ENCODE assay signal across 14 cellular contexts in genomic region chr7:48083114-48083830, GRCh38. TPM values are rescaled to one million over a fixed set of nuclear protein-coding genes. Genes with fewer than 3 reads are reported as not detected.
DNase-seq lines count a peak whose midpoint lies in the region; ATAC-seq and TF ChIP-seq lines count a peak whose summit lies in the region.
"Had no signal": no experiment of that assay in that cellular context is flagged by ENCODE, and none has a peak within 500 bp of the region (broad histone marks: within the 10 kb centered on the region; RNA-seq: fewer than 3 reads in every experiment).

No MANE protein-coding gene starts in this region.

- no peaks in the 10 kb centered on the region for H3K9me3 Mint-ChIP-seq in CD8-positive, alpha-beta memory T cell
- H3K9me3 Mint-ChIP-seq in glutamatergic neuron (ENCODE audit: unreplicated experiment): peaks cover 3% of the 10 kb centered on the region
- H3K9me3 Mint-ChIP-seq: activated T-cell treated with anti-CD3 and anti-CD28 coated beads, Interleukin-2, amount 50 U/mL, for 4 hours had no signal

- no peaks in the 10 kb centered on the region for H4K20me1 ChIP-seq in mammary epithelial cell (ENCODE audit: insufficient read depth, low read length)

- H3K79me2 ChIP-seq in mammary epithelial cell (ENCODE audit: insufficient read depth, low read length): no peaks in the 10 kb centered on the region

- H3K4me1 ChIP-seq in CD8-positive, alpha-beta memory T cell (ENCODE audit: insufficient read depth, low read length): peaks cover 52% of the 10 kb centered on the region
- H3K4me1 ChIP-seq in mammary epithelial cell (ENCODE audit: insufficient read depth, low read length) (peaks cover 58% of the 10 kb centered on the region), ovary (ENCODE audit: insufficient read depth) (peaks cover 11% of the 10 kb centered on the region)

- in situ Hi-C loops in mammary epithelial cell (cut with MboI; ENCODE audit: low sequenced_read_pairs in 2 of 2): loop anchor here in 1 of 2 donors (10.0 kb wide), 1 partner anchor 48 kb away; the partner anchor contains the start of gene C7orf57

- H3K27ac Mint-ChIP-seq in CD8-positive, alpha-beta memory T cell: peak overlapping the region; percentile 40 to 97 (median 82)
- no peak overlapping the region for H3K27ac Mint-ChIP-seq in glutamatergic neuron (ENCODE audit: unreplicated experiment)

- H3K4me3 Mint-ChIP-seq in CD8-positive, alpha-beta memory T cell: peak overlapping the region in 6 of 7 donors; percentile 6 to 69 (median 46)
- no peak overlapping the region for H3K4me3 Mint-ChIP-seq in glutamatergic neuron (ENCODE audit: unreplicated experiment)
- H3K4me3 Mint-ChIP-seq: activated T-cell treated with anti-CD3 and anti-CD28 coated beads, Interleukin-2, amount 50 U/mL, for 4 hours had no signal

- DNase-seq in CD8-positive, alpha-beta memory T cell: no peak
- DNase-seq in MG63 (peak; percentile 89), mammary epithelial cell (peak; percentile 59), myocyte (ENCODE audit: low read depth) (peak; percentile 90), RPMI8226 (no peak), ovary (no peak), glutamatergic neuron (no peak)
- DNase-seq: activated T-cell treated with anti-CD3 and anti-CD28 coated beads, Interleukin-2, amount 50 U/mL, for 4 hours; DMS79; effector memory CD4-positive, alpha-beta T cell; retina; stimulated activated CD8-positive, alpha-beta memory T cell treated with anti-CD3 and anti-CD28 coated beads, Interleukin-4, amount 100 ng/mL, for 48 hours had no signal

- H3K9me3 ChIP-seq in CD8-positive, alpha-beta memory T cell (ENCODE audit: low read length): no peaks in the 10 kb centered on the region
- H3K9me3 ChIP-seq in MG63 (no peaks in the 10 kb centered on the region; the same call in 1 of the 2 replicates), mammary epithelial cell (replicated peaks; ENCODE audit: insufficient read depth, low read length) (no peaks in the 10 kb centered on the region), ovary (no peaks in the 10 kb centered on the region)

- H3K27me3 Mint-ChIP-seq in CD8-positive, alpha-beta memory T cell: no peaks in the 10 kb centered on the region
- H3K27me3 Mint-ChIP-seq in glutamatergic neuron (ENCODE audit: unreplicated experiment): no peaks in the 10 kb centered on the region

- CTCF ChIA-PET in CD8-positive, alpha-beta memory T cell (lab: Charles Lee): interaction anchor here (0.9 to 10.1 kb wide), 6 partner anchors 12 to 115 kb away, joined by 3 to 70 read pairs (median 4); partner anchors contain the start of gene C7orf57
- CTCF ChIA-PET in mammary epithelial cell (lab: Charles Lee; ENCODE audit: low non-redundant PET): no interaction called here

- no peaks in the 10 kb centered on the region for H3K36me3 Mint-ChIP-seq in CD8-positive, alpha-beta memory T cell
- no peaks in the 10 kb centered on the region for H3K36me3 Mint-ChIP-seq in glutamatergic neuron (ENCODE audit: unreplicated experiment)

- no peak overlapping the region for H3K4me3 ChIP-seq in CD8-positive, alpha-beta memory T cell (ENCODE audit: low read length)
- no peak overlapping the region for H3K4me3 ChIP-seq in MG63
- no peak overlapping the region for H3K4me3 ChIP-seq in mammary epithelial cell (replicated peaks in 1 of 3; ENCODE audit: insufficient read depth in 1 of 3, low read depth in 2 of 3, low read length in 3 of 3)
- H3K4me3 ChIP-seq in ovary: no peak overlapping the region

- peak overlapping the region; percentile 6 for H3K4me2 ChIP-seq in mammary epithelial cell (ENCODE audit: insufficient read depth, low read depth, low read length)

- H3K27ac ChIP-seq in CD8-positive, alpha-beta memory T cell (ENCODE audit: low read depth, low read length): no peak overlapping the region
- H3K27ac ChIP-seq in mammary epithelial cell (ENCODE audit: insufficient read depth, low read depth, low read length): peak overlapping the region; percentile 95
- peak overlapping the region in 1 of 2 donors; percentile 13 for H3K27ac ChIP-seq in ovary

- no peak for TF ChIP-seq EP300 in ovary (IDR thresholded peaks at IDR 0.05)

- ATAC-seq in GM21390 (IDR thresholded peaks at IDR 0.05; ENCODE audit: unreplicated experiment): no peak
- ATAC-seq: activated T-cell treated with anti-CD3 and anti-CD28 coated beads, Interleukin-2, amount 50 U/mL, for 4 hours had no signal

- peak overlapping the region; percentile 66 for H3K9ac ChIP-seq in mammary epithelial cell (ENCODE audit: insufficient read depth, low read length)

- no peak for TF ChIP-seq POLR2A in ovary (IDR thresholded peaks at IDR 0.05)

- H3K27me3 ChIP-seq in CD8-positive, alpha-beta memory T cell (ENCODE audit: insufficient read depth, low read length, poor library complexity, severe bottlenecking): no peaks in the 10 kb centered on the region
- H3K27me3 ChIP-seq in MG63: no peaks in the 10 kb centered on the region
- H3K27me3 ChIP-seq in mammary epithelial cell (ENCODE audit: insufficient read depth, low read length): no peaks in the 10 kb centered on the region
- no peaks in the 10 kb centered on the region for H3K27me3 ChIP-seq in ovary

- intact Hi-C loops in mammary epithelial cell (cut with micrococcal nuclease): no loop called here
- intact Hi-C loops in ovary (cut with DNase I): no loop called here

- peaks cover 51 to 56% (median 53%) of the 10 kb centered on the region in 3 donors for H3K4me1 Mint-ChIP-seq in CD8-positive, alpha-beta memory T cell
- H3K4me1 Mint-ChIP-seq in glutamatergic neuron (ENCODE audit: low read depth, unreplicated experiment): no peaks in the 10 kb centered on the region

- no TSS peak for BruUV-seq in mammary epithelial cell (replicated peaks; lab: Mats Ljungman, UMichigan)

- POLR2A ChIA-PET in CD8-positive, alpha-beta memory T cell (lab: Charles Lee): interaction anchor here (0.7 to 1.1 kb wide), 2 partner anchors 39 to 46 kb away, joined by 3 to 4 read pairs; no protein-coding TSS in a partner anchor

- no peak for TF ChIP-seq CTCF in mammary epithelial cell (conservative IDR thresholded peaks at IDR 0.05 in 1 of 2, IDR thresholded peaks at IDR 0.05 in 1 of 2; ENCODE audit: extremely low read depth in 1 of 2, insufficient read depth in 1 of 2, low read depth in 1 of 2, low read length in 2 of 2)
- no peak for TF ChIP-seq CTCF in ovary (IDR thresholded peaks at IDR 0.05)
- TF ChIP-seq CTCF in glutamatergic neuron (IDR thresholded peaks at IDR 0.05; ENCODE audit: partially characterized antibody, unreplicated experiment): no peak

- no peaks in the 10 kb centered on the region for H3K36me3 ChIP-seq in CD8-positive, alpha-beta memory T cell (ENCODE audit: insufficient read depth, low read length)
- H3K36me3 ChIP-seq in MG63 (no peaks in the 10 kb centered on the region), mammary epithelial cell (ENCODE audit: insufficient read depth, low read length) (no peaks in the 10 kb centered on the region), ovary (no peaks in the 10 kb centered on the region)

- dilution Hi-C loops in mammary epithelial cell (cut with HindIII; ENCODE audit: low sequenced_read_pairs): no loop called here

- peak overlapping the region; percentile 38 for H2AFZ ChIP-seq in mammary epithelial cell (ENCODE audit: low read depth, low read length)

- 68% methylated on average over 6 of the region's 6 CpGs for WGBS in mammary epithelial cell (ENCODE audit: low coverage, missing lambda C conversion rate)
- WGBS in ovary, 3 donors: 19 to 36% (median 19%) methylated on average over 6 of the region's 6 CpGs

RNA-seq across cellular contexts. Expression of gene UPP1, which starts 5.8 kb away (rescaled TPM):
- total RNA-seq in CD8-positive, alpha-beta memory T cell: 10 to 100 TPM; 92.3 to 93.1 TPM
- 106 TPM for polyA plus RNA-seq in CD8-positive, alpha-beta memory T cell
- total RNA-seq in MG63 (2014; rRNA removed; shearing (Covaris generic); ENCODE audit: low replicate concordance): 4.9 and 6.2 TPM in 2 replicates
- total RNA-seq in mammary epithelial cell: 100 to 1,000 TPM in 1 of 2 donors, 10 to 100 TPM in 1; 87.7 to 992 TPM
- 254 TPM for polyA plus RNA-seq in mammary epithelial cell
- 190 TPM for polyA minus RNA-seq in mammary epithelial cell
- total RNA-seq in myocyte: 7.5 and 7.7 TPM in 2 replicates
- polyA plus RNA-seq in myocyte (2012): 38.5 TPM
- 10 to 100 TPM in 2 of 7 donors, 1 to 10 TPM in 5; 5.4 to 13.5 (median 7.1) TPM for total RNA-seq in ovary
- 1 to 10 TPM; 5.9 to 8.0 TPM for polyA plus RNA-seq in ovary
- total RNA-seq in glutamatergic neuron (ENCODE audit: unreplicated experiment): 29.8 TPM

RNA-seq across cellular contexts. Expression of gene C7orf57, which starts 47.9 kb away (rescaled TPM):
- total RNA-seq in CD8-positive, alpha-beta memory T cell: under 1 TPM; 0.66 to 0.92 TPM
- not detected for polyA plus RNA-seq in CD8-positive, alpha-beta memory T cell
- 0.23 TPM in 1 of 2 replicates, not detected in the other for total RNA-seq in MG63 (2014; rRNA removed; shearing (Covaris generic); ENCODE audit: low replicate concordance)
- total RNA-seq in mammary epithelial cell (1 to 10 TPM in 1 of 2 donors, under 1 TPM in 1; 0.67 to 2.0 TPM), myocyte (0.83 and 1.1 TPM in 2 replicates), ovary (10 to 100 TPM in 1 of 7 donors, 1 to 10 TPM in 1, under 1 TPM in 3, not detected in 2; 0.30 to 18.6 (median 0.38) TPM), glutamatergic neuron (ENCODE audit: unreplicated experiment) (not detected)
- polyA plus RNA-seq in mammary epithelial cell (1.1 TPM), ovary (under 1 TPM in 1 of 2 donors, not detected in 1; 0.02 TPM)
- not detected for polyA minus RNA-seq in mammary epithelial cell
- 0.16 TPM for polyA plus RNA-seq in myocyte (2012)
- total RNA-seq: kidney epithelial cell had no signal

RNA-seq across cellular contexts. Expression of gene SUN3, which starts 54.4 kb away (rescaled TPM):
- not detected for total RNA-seq in CD8-positive, alpha-beta memory T cell
- polyA plus RNA-seq in CD8-positive, alpha-beta memory T cell: not detected
- not detected in 2 replicates for total RNA-seq in MG63 (2014; rRNA removed; shearing (Covaris generic); ENCODE audit: low replicate concordance)
- under 1 TPM in 1 of 2 donors, not detected in 1; 0.45 TPM for total RNA-seq in mammary epithelial cell
- 0.16 TPM for polyA plus RNA-seq in mammary epithelial cell
- not detected for polyA minus RNA-seq in mammary epithelial cell
- total RNA-seq in myocyte: 0.32 TPM in 1 of 2 replicates, not detected in the other
- polyA plus RNA-seq in myocyte (2012): 0.20 TPM
- not detected for total RNA-seq in ovary
- polyA plus RNA-seq in ovary: not detected
- total RNA-seq in glutamatergic neuron (ENCODE audit: unreplicated experiment): not detected
- total RNA-seq: activated T-cell treated with anti-CD3 and anti-CD28 coated beads, Interleukin-2, amount 50 U/mL, for 4 hours; kidney epithelial cell had no signal

Comparison
In these comparisons a context has a peak if more than half of its experiments do, and no peak if none do; other contexts are left out.
1. DNase-seq: peak in MG63 (single experiment), mammary epithelial cell (single experiment) and myocyte (single experiment); none in CD8-positive, alpha-beta memory T cell (0 of 5), RPMI8226 (single experiment), ovary (0 of 5) and glutamatergic neuron (single experiment).